1 cellular context compared by ENCODE assay signal in genomic region chr20:3874194-3874824, GRCh38.
TF ChIP-seq lines count a peak whose summit lies in the region.

No MANE protein-coding gene starts in this region.

TF ChIP-seq in endothelial cell of umbilical vein, 7 proteins besides CTCF, POLR2A, EP300 and RAD21:
- TF ChIP-seq MAX (IDR thresholded peaks at IDR 0.05; ENCODE audit: insufficient read depth, insufficient read length) = no peak
- no peak for TF ChIP-seq JUN (IDR thresholded peaks at IDR 0.05; ENCODE audit: borderline replicate concordance, insufficient read depth, insufficient read length, low read depth)
- TF ChIP-seq EZH2 (IDR thresholded peaks at IDR 0.05; ENCODE audit: borderline replicate concordance, low read depth, low read length, severe bottlenecking) = no peak
